In the genomic region with DNA sequence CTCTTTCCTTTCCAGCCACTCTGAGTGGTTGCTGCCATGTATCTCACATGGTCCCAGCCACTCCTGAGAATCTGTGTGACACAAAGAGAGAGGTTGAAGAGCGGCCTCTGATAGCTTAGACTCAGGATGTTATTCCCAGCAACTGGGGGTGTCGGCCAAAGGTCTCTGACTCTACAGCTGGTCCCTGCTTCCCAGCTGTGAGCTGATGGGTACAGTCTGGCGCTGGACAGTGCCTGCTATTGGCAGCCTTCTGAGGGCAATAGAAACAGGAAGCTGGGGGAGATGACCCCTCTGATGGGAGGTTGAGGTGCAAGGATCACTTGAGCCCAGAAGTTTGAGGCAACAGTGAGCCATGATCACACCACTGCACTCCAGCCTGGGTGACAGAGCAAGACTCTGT, we compare ENCODE assay signal across 18 cellular contexts.
DNase-seq lines count a peak whose midpoint lies in the region; ATAC-seq and TF ChIP-seq lines count a peak whose summit lies in the region.
"Had no signal": no experiment of that assay in that cellular context is flagged by ENCODE, and none has a peak within 500 bp of the region (broad histone marks: within the 10 kb centered on the region; RNA-seq: fewer than 3 reads in every experiment).

No MANE protein-coding gene starts in this region.

- CTCF ChIA-PET in SK-N-SH (lab: Yijun Ruan, JAX), result interaction anchor here (0.9 to 6.3 kb wide), 5 partner anchors 201 to 481 kb away, joined by 3 to 50 read pairs (median 4); no protein-coding TSS in a partner anchor

- H4K20me1 ChIP-seq in SK-N-SH (ENCODE audit: insufficient read depth), result no peaks in the 10 kb centered on the region
- H4K20me1 ChIP-seq: BLaER1 treated with 17β-estradiol and CSF1 and Interleukin-3, amounts not matched to agents 10 nM and 100 nM had no signal

- H3K36me3 ChIP-seq in left ventricle myocardium inferior, result no peaks in the 10 kb centered on the region
- peaks cover 0 to 4% (median 0%) of the 10 kb centered on the region in 9 donors for H3K36me3 ChIP-seq in heart right ventricle
- H3K36me3 ChIP-seq in SK-N-SH (replicated peaks in 1 of 2; ENCODE audit: control insufficient read depth in 1 of 2, insufficient read depth in 2 of 2, low read length in 1 of 2), result no peaks in the 10 kb centered on the region
- H3K36me3 ChIP-seq: BLaER1 treated with 17β-estradiol and CSF1 and Interleukin-3, amounts not matched to agents 10 nM and 100 nM had no signal

- H3K27ac ChIP-seq in left ventricle myocardium inferior (replicated peaks) (no peak overlapping the region), heart right ventricle (no peak overlapping the region), SK-N-SH (ENCODE audit: low read depth in 2 of 2, low read length in 1 of 2) (no peak overlapping the region)
- H3K27ac ChIP-seq: BLaER1 treated with 17β-estradiol and CSF1 and Interleukin-3, amounts not matched to agents 10 nM and 100 nM; SK-N-MC had no signal

- POLR2A ChIA-PET in SK-N-SH (lab: Yijun Ruan, JAX), result no interaction called here

- DNase-seq in Right ventricle myocardium inferior (ENCODE audit: missing footprints) (no peak), left ventricle myocardium inferior (no peak), heart right ventricle (no peak), myocyte (ENCODE audit: low read depth) (peak; percentile 38), GF-D8 (lab: John Stamatoyannopoulos, UW) (no peak), posterior vena cava (ENCODE audit: low spot score) (no peak), SK-N-SH (no peak)
- DNase-seq: 8988T; CD4-positive, alpha-beta memory T cell; NCI-H1105; NCI-H146; NCI-H2029; NCI-H226; NCI-H82; OCI-M1; SHP77 had no signal

- intact Hi-C loops in Right ventricle myocardium inferior (cut with DNase I) (no loop called here), left ventricle myocardium inferior (cut with micrococcal nuclease) (no loop called here), heart right ventricle (cut with DNase I) (loop anchor here in 1 of 10 donors (5.0 kb wide), 1 partner anchor 477 kb away; no protein-coding TSS in a partner anchor), posterior vena cava (cut with DNase I) (no loop called here)

- 74 to 77% methylated on average over 3 of the region's 3 CpGs for WGBS in heart right ventricle, 2 donors
- WGBS in SK-N-SH (ENCODE audit: low lambda C conversion rate), result 72% methylated on average over 3 of the region's 3 CpGs

- H3F3A ChIP-seq in SK-N-SH (replicated peaks; ENCODE audit: insufficient read depth), result no peaks in the 10 kb centered on the region

- H3K9ac ChIP-seq in SK-N-SH, result no peak overlapping the region
- H3K9ac ChIP-seq: BLaER1 treated with 17β-estradiol and CSF1 and Interleukin-3, amounts not matched to agents 10 nM and 100 nM had no signal

- no peak for TF ChIP-seq CTCF in left ventricle myocardium inferior (IDR thresholded peaks at IDR 0.05; ENCODE audit: borderline replicate concordance)
- TF ChIP-seq CTCF in heart right ventricle (IDR thresholded peaks at IDR 0.05), result no peak
- no peak for TF ChIP-seq CTCF in SK-N-SH (IDR thresholded peaks at IDR 0.05)

- no peak overlapping the region for H2AFZ ChIP-seq in SK-N-SH (ENCODE audit: low read depth)

- H3K79me2 ChIP-seq in SK-N-SH (ENCODE audit: insufficient read depth), result no peaks in the 10 kb centered on the region

- no peak for TF ChIP-seq EP300 in SK-N-SH (IDR thresholded peaks at IDR 0.05; ENCODE audit: borderline replicate concordance in 1 of 2, low read depth in 1 of 2, low read length in 1 of 2)

- H3K9me2 ChIP-seq in SK-N-SH, result no peaks in the 10 kb centered on the region

- H3K9me3 ChIP-seq in left ventricle myocardium inferior (replicated peaks), result no peaks in the 10 kb centered on the region
- H3K9me3 ChIP-seq in heart right ventricle, result no peaks in the 10 kb centered on the region
- H3K9me3 ChIP-seq in SK-N-SH, result no peaks in the 10 kb centered on the region
- H3K9me3 ChIP-seq: BLaER1 treated with 17β-estradiol and CSF1 and Interleukin-3, amounts not matched to agents 10 nM and 100 nM had no signal

- peak; percentile 37 for ATAC-seq in Right ventricle myocardium inferior
- peak in 6 of 8 donors; percentile 12 to 53 (median 40) for ATAC-seq in heart right ventricle

- H3K27me3 ChIP-seq in left ventricle myocardium inferior (ENCODE audit: low read depth) (peaks cover 82% of the 10 kb centered on the region), heart right ventricle (peaks cover 0 to 33% (median 9%) of the 10 kb centered on the region in 7 donors), SK-N-SH (ENCODE audit: insufficient read depth) (no peaks in the 10 kb centered on the region)
- H3K27me3 ChIP-seq: BLaER1 treated with 17β-estradiol and CSF1 and Interleukin-3, amounts not matched to agents 10 nM and 100 nM had no signal

- H3K4me3 ChIP-seq in left ventricle myocardium inferior (no peak overlapping the region), heart right ventricle (no peak overlapping the region), SK-N-SH (ENCODE audit: low read depth in 2 of 2, low read length in 1 of 2) (no peak overlapping the region)
- H3K4me3 ChIP-seq: BLaER1 treated with 17β-estradiol and CSF1 and Interleukin-3, amounts not matched to agents 10 nM and 100 nM; SK-N-MC had no signal

- peaks cover 7% of the 10 kb centered on the region for H3K4me1 ChIP-seq in left ventricle myocardium inferior
- peaks cover 0 to 19% (median 0%) of the 10 kb centered on the region in 9 donors for H3K4me1 ChIP-seq in heart right ventricle
- H3K4me1 ChIP-seq in SK-N-SH (ENCODE audit: control insufficient read depth in 1 of 2, insufficient read depth in 2 of 2, low read depth in 1 of 2, low read length in 1 of 2), result peaks cover 0 to 14% of the 10 kb centered on the region in 2 experiments; a peak in 1 of 4 replicates

- no peak for TF ChIP-seq RAD21 in SK-N-SH (IDR thresholded peaks at IDR 0.05; ENCODE audit: low read length)

- no peak overlapping the region for H3K4me2 ChIP-seq in SK-N-SH
- H3K4me2 ChIP-seq: BLaER1 treated with 17β-estradiol and CSF1 and Interleukin-3, amounts not matched to agents 10 nM and 100 nM had no signal

TF ChIP-seq in SK-N-SH, 30 proteins besides CTCF, POLR2A, EP300 and RAD21 (continues in another document):
- TF ChIP-seq, protein P1, sequence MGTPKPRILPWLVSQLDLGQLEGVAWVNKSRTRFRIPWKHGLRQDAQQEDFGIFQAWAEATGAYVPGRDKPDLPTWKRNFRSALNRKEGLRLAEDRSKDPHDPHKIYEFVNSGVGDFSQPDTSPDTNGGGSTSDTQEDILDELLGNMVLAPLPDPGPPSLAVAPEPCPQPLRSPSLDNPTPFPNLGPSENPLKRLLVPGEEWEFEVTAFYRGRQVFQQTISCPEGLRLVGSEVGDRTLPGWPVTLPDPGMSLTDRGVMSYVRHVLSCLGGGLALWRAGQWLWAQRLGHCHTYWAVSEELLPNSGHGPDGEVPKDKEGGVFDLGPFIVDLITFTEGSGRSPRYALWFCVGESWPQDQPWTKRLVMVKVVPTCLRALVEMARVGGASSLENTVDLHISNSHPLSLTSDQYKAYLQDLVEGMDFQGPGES (IDR thresholded peaks at IDR 0.05; ENCODE audit: low read depth, low read length), result no peak
- TF ChIP-seq RCOR1 (IDR thresholded peaks at IDR 0.05; ENCODE audit: low read length), result no peak
- no peak for TF ChIP-seq FOXJ3 (CRISPR knock-in tag; IDR thresholded peaks at IDR 0.05)
- TF ChIP-seq RFX5 (IDR thresholded peaks at IDR 0.05; ENCODE audit: low read length), result no peak
- no peak for TF ChIP-seq GABPA (IDR thresholded peaks at IDR 0.05; ENCODE audit: low read depth)
- TF ChIP-seq TEAD4 (IDR thresholded peaks at IDR 0.05; ENCODE audit: borderline replicate concordance, insufficient read depth), result no peak
- no peak for TF ChIP-seq EZH2phosphoT487 (IDR thresholded peaks at IDR 0.05; ENCODE audit: borderline replicate concordance, low read depth)
- no peak for TF ChIP-seq SMC3 (IDR thresholded peaks at IDR 0.05; ENCODE audit: low read depth, low read length)
- TF ChIP-seq, protein P2, sequence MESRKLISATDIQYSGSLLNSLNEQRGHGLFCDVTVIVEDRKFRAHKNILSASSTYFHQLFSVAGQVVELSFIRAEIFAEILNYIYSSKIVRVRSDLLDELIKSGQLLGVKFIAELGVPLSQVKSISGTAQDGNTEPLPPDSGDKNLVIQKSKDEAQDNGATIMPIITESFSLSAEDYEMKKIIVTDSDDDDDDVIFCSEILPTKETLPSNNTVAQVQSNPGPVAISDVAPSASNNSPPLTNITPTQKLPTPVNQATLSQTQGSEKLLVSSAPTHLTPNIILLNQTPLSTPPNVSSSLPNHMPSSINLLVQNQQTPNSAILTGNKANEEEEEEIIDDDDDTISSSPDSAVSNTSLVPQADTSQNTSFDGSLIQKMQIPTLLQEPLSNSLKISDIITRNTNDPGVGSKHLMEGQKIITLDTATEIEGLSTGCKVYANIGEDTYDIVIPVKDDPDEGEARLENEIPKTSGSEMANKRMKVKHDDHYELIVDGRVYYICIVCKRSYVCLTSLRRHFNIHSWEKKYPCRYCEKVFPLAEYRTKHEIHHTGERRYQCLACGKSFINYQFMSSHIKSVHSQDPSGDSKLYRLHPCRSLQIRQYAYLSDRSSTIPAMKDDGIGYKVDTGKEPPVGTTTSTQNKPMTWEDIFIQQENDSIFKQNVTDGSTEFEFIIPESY (IDR thresholded peaks at IDR 0.05; ENCODE audit: borderline replicate concordance, low read depth), result no peak
- no peak for TF ChIP-seq TCF12 (IDR thresholded peaks at IDR 0.05)
- TF ChIP-seq RXRA (IDR thresholded peaks at IDR 0.05; ENCODE audit: borderline replicate concordance, low read depth), result no peak
- no peak for TF ChIP-seq CHD2 (IDR thresholded peaks at IDR 0.05; ENCODE audit: low read length, partially characterized antibody)
- TF ChIP-seq MEF2A (IDR thresholded peaks at IDR 0.05; ENCODE audit: borderline replicate concordance, low read depth), result no peak
- TF ChIP-seq FOXM1 (IDR thresholded peaks at IDR 0.05; ENCODE audit: low read depth), result no peak
